ENCODE assay signal across 12 cellular contexts in the genomic region with DNA sequence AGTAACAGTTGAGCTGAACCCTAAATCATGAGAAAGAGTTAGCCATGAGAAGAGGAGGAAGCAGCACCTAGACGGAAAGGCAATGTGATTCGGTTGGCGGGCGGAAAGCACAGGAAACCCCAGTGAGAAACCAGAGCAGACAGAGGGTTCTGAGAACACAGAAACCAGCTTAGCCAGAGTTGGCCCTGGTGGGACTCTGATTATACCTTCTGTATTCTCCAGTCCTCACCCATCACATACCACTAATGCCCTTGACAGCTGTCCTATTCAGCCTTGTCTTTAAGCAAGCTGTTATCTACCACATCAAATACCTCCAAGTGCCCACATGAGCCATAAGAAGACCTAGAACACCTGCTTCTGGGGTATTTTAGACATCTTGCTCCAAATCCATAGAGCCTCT. TPM values are rescaled to one million over a fixed set of nuclear protein-coding genes. Genes with fewer than 3 reads are reported as not detected.
DNase-seq lines count a peak whose midpoint lies in the region; ATAC-seq lines count a peak whose summit lies in the region.
"Had no signal": no experiment of that assay in that cellular context is flagged by ENCODE, and none has a peak within 500 bp of the region (broad histone marks: within the 10 kb centered on the region; RNA-seq: fewer than 3 reads in every experiment).

No MANE protein-coding gene starts in this region.

- DNase-seq in activated naive CD8-positive, alpha-beta T cell treated with anti-CD3 and anti-CD28 coated beads, Interleukin-2, amount 10 ng/mL, durations not matched to agents 7 days and 5 days: peak; percentile 39
- no peak for DNase-seq in activated naive CD8-positive, alpha-beta T cell treated with anti-CD3 and anti-CD28 coated beads for 36 hours
- DNase-seq in UCSD-AML1 (lab: John Stamatoyannopoulos, UW; ENCODE audit: unreplicated experiment) (peak; percentile 21), OCI-M2 (lab: John Stamatoyannopoulos, UW; ENCODE audit: unreplicated experiment) (no peak), sciatic nerve (ENCODE audit: low spot score) (no peak)
- peak; percentile 11 for DNase-seq in stimulated activated naive CD8-positive, alpha-beta T cell treated with anti-CD3 and anti-CD28 coated beads, Interleukin-15, Interleukin-2, amounts not matched to agents 100 U/mL and 50 U/mL, for 24 hours
- DNase-seq: effector memory CD4-positive, alpha-beta T cell; GOT3; NCI-H187 had no signal

- H3K27ac Mint-ChIP-seq in activated naive CD8-positive, alpha-beta T cell treated with anti-CD3 and anti-CD28 coated beads, Interleukin-2, amount 10 ng/mL, durations not matched to agents 7 days and 5 days: peak overlapping the region; percentile 44
- no peak overlapping the region for H3K27ac Mint-ChIP-seq in activated naive CD8-positive, alpha-beta T cell treated with anti-CD3 and anti-CD28 coated beads for 36 hours

- H3K27me3 Mint-ChIP-seq in activated naive CD8-positive, alpha-beta T cell treated with anti-CD3 and anti-CD28 coated beads, Interleukin-2, amount 10 ng/mL, durations not matched to agents 7 days and 5 days: peaks cover 5% of the 10 kb centered on the region
- H3K27me3 Mint-ChIP-seq in activated naive CD8-positive, alpha-beta T cell treated with anti-CD3 and anti-CD28 coated beads for 36 hours: peaks cover 24% of the 10 kb centered on the region

- POLR2A ChIA-PET in activated naive CD8-positive, alpha-beta T cell treated with anti-CD3 and anti-CD28 coated beads, Interleukin-2, amount 10 ng/mL, durations not matched to agents 7 days and 5 days (lab: Charles Lee): interaction anchor here (1.2 to 1.3 kb wide), 2 partner anchors 58 to 59 kb away, joined by 4 read pairs; partner anchors contain the start of gene LRRC1

- intact Hi-C loops in sciatic nerve (cut with DNase I): no loop called here

- H3K4me1 Mint-ChIP-seq in activated naive CD8-positive, alpha-beta T cell treated with anti-CD3 and anti-CD28 coated beads, Interleukin-2, amount 10 ng/mL, durations not matched to agents 7 days and 5 days: peaks cover 36% of the 10 kb centered on the region
- peaks cover 18% of the 10 kb centered on the region for H3K4me1 Mint-ChIP-seq in activated naive CD8-positive, alpha-beta T cell treated with anti-CD3 and anti-CD28 coated beads for 36 hours

- peaks cover 4% of the 10 kb centered on the region for H3K36me3 Mint-ChIP-seq in activated naive CD8-positive, alpha-beta T cell treated with anti-CD3 and anti-CD28 coated beads, Interleukin-2, amount 10 ng/mL, durations not matched to agents 7 days and 5 days
- H3K36me3 Mint-ChIP-seq in activated naive CD8-positive, alpha-beta T cell treated with anti-CD3 and anti-CD28 coated beads for 36 hours: no peaks in the 10 kb centered on the region

- peak; percentile 91 for ATAC-seq in activated naive CD8-positive, alpha-beta T cell treated with anti-CD3 and anti-CD28 coated beads, Interleukin-2, amount 10 ng/mL, durations not matched to agents 7 days and 5 days (ENCODE audit: low read depth)
- peak; percentile 76 for ATAC-seq in HG02759 (IDR thresholded peaks at IDR 0.05; ENCODE audit: unreplicated experiment)
- ATAC-seq in stimulated activated naive CD8-positive, alpha-beta T cell treated with anti-CD3 and anti-CD28 coated beads, Interleukin-15, Interleukin-2, amounts not matched to agents 100 U/mL and 50 U/mL, for 24 hours: peak; percentile 52
- no peak for ATAC-seq in GM18520 (IDR thresholded peaks at IDR 0.05; ENCODE audit: unreplicated experiment)
- ATAC-seq in sciatic nerve: no peak
- ATAC-seq: left lobe of liver had no signal

- no peaks in the 10 kb centered on the region for H3K9me3 Mint-ChIP-seq in activated naive CD8-positive, alpha-beta T cell treated with anti-CD3 and anti-CD28 coated beads, Interleukin-2, amount 10 ng/mL, durations not matched to agents 7 days and 5 days
- H3K9me3 Mint-ChIP-seq in activated naive CD8-positive, alpha-beta T cell treated with anti-CD3 and anti-CD28 coated beads for 36 hours: no peaks in the 10 kb centered on the region

- H3K4me3 Mint-ChIP-seq in activated naive CD8-positive, alpha-beta T cell treated with anti-CD3 and anti-CD28 coated beads, Interleukin-2, amount 10 ng/mL, durations not matched to agents 7 days and 5 days: peak overlapping the region; percentile 64
- H3K4me3 Mint-ChIP-seq in activated naive CD8-positive, alpha-beta T cell treated with anti-CD3 and anti-CD28 coated beads for 36 hours: no peak overlapping the region

RNA-seq across cellular contexts. Expression of gene LRRC1, which starts 58.9 kb away (rescaled TPM):
- total RNA-seq in activated naive CD8-positive, alpha-beta T cell treated with anti-CD3 and anti-CD28 coated beads, Interleukin-2, amount 10 ng/mL, durations not matched to agents 7 days and 5 days: 1 to 10 TPM; 3.5 to 4.2 TPM
- 1 to 10 TPM; 1.5 to 2.6 TPM for total RNA-seq in activated naive CD8-positive, alpha-beta T cell treated with anti-CD3 and anti-CD28 coated beads for 36 hours
- 19.5 TPM for total RNA-seq in sciatic nerve

Comparison
In these comparisons a context has a peak if more than half of its experiments do, and no peak if none do; other contexts are left out.
1. DNase-seq: peak in activated naive CD8-positive, alpha-beta T cell treated with anti-CD3 and anti-CD28 coated beads, Interleukin-2, amount 10 ng/mL, durations not matched to agents 7 days and 5 days (single experiment), UCSD-AML1 (single experiment) and stimulated activated naive CD8-positive, alpha-beta T cell treated with anti-CD3 and anti-CD28 coated beads, Interleukin-15, Interleukin-2, amounts not matched to agents 100 U/mL and 50 U/mL, for 24 hours (single experiment); none in activated naive CD8-positive, alpha-beta T cell treated with anti-CD3 and anti-CD28 coated beads for 36 hours (single experiment), OCI-M2 (single experiment) and sciatic nerve (single experiment).
2. ATAC-seq: peak in activated naive CD8-positive, alpha-beta T cell treated with anti-CD3 and anti-CD28 coated beads, Interleukin-2, amount 10 ng/mL, durations not matched to agents 7 days and 5 days (single experiment), HG02759 (single experiment) and stimulated activated naive CD8-positive, alpha-beta T cell treated with anti-CD3 and anti-CD28 coated beads, Interleukin-15, Interleukin-2, amounts not matched to agents 100 U/mL and 50 U/mL, for 24 hours (single experiment); none in GM18520 (single experiment) and sciatic nerve (single experiment).